ENCODE assay signal across 26 cellular contexts in the genomic region with DNA sequence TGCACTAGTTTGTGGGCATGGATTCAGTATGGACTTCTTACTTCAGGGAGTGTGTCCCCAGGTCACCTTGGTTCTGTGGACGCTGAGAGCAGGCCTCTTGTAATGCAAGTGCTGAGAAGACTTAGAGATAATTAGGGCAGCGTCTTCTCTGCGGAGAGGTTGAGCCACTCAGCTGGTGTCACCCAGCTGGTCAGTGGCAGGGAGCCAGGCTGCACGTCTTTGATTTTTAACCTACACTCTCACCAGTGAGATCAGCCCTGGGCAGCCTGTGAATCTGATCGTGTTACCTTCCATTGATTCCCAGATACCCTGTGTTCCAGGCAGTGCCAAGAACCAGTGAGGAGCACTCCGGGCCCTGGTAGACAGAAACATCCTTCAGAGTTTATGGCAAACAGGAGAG.
DNase-seq lines count a peak whose midpoint lies in the region; ATAC-seq, FAIRE-seq and TF ChIP-seq lines count a peak whose summit lies in the region.
"Had no signal": no experiment of that assay in that cellular context is flagged by ENCODE, and none has a peak within 500 bp of the region (broad histone marks: within the 10 kb centered on the region; RNA-seq: fewer than 3 reads in every experiment).

No MANE protein-coding gene starts in this region.

- CTCF ChIA-PET in HepG2 (lab: Yijun Ruan, JAX; ENCODE audit: low intra/inter-chr PET ratio, low total read pairs) = no interaction called here

- H3K4me2 ChIP-seq in HepG2 (ENCODE audit: low read depth, low read length) = no peak overlapping the region

- POLR2A ChIA-PET in HepG2 (lab: Yijun Ruan, JAX) = no interaction called here

- DNase-seq in HepG2 (ENCODE audit: low spot score) (no peak), lower lobe of right lung (no peak), Peyer's patch (no peak)
- DNase-seq in activated CD4-positive, alpha-beta T cell treated with anti-CD3 and anti-CD28 coated beads for 1 hour = no peak
- DNase-seq: activated naive CD4-positive, alpha-beta T cell treated with anti-CD3 and anti-CD28 coated beads, Interleukin-2, amount 10 ng/mL, durations not matched to agents 7 days and 5 days; activated T-cell treated with anti-CD3 and anti-CD28 coated beads, Interleukin-2, amount 50 U/mL, for 72 hours; amygdala; hypothalamus; IMR-90; NCI-H1417; NCI-H2107; NCI-H526; retina; SIG-M5; stimulated activated CD4-positive, alpha-beta T cell treated with anti-CD3 and anti-CD28 coated beads, Interleukin-12 subunit alpha, Interleukin-12 subunit beta, amount 100 ng/mL, for 4 hours; stimulated activated CD4-positive, alpha-beta T cell treated with anti-CD3 and anti-CD28 coated beads, Interleukin-4, amount 100 ng/mL, for 4 hours; stimulated activated naive CD8-positive, alpha-beta T cell treated with anti-CD3 and anti-CD28 coated beads, Interleukin-15, Interleukin-2, amounts not matched to agents 100 U/mL and 50 U/mL, for 24 hours; trophoblast cell had no signal

- 63% methylated on average over 6 of the region's 6 CpGs for WGBS in liver
- 5% methylated on average over 5 of the region's 6 CpGs for WGBS in HepG2 (ENCODE audit: low lambda C conversion rate)

- TF ChIP-seq CTCF in liver (IDR thresholded peaks at IDR 0.05; ENCODE audit: low read depth, low read length, missing input control) (no peak), HepG2 (CRISPR knock-in tag; IDR thresholded peaks at IDR 0.05) (no peak), lower lobe of right lung (IDR thresholded peaks at IDR 0.05) (no peak), Peyer's patch (IDR thresholded peaks at IDR 0.05) (no peak)

- no peak overlapping the region for H2AFZ ChIP-seq in HepG2 (ENCODE audit: low read length)

- TF ChIP-seq RAD21 in liver (IDR thresholded peaks at IDR 0.05) (no peak), HepG2 (CRISPR knock-in tag; IDR thresholded peaks at IDR 0.05) (no peak)

- H4K20me1 ChIP-seq in HepG2 (ENCODE audit: insufficient read depth, low read length) = no peaks in the 10 kb centered on the region

- TF ChIP-seq POLR2A in HepG2 (IDR thresholded peaks at IDR 0.05; ENCODE audit: insufficient read depth in 1 of 2, low read depth in 2 of 2, low read length in 2 of 2) (no peak), Peyer's patch (IDR thresholded peaks at IDR 0.05) (no peak)

- TF ChIP-seq EP300 in HepG2 (IDR thresholded peaks at IDR 0.05; ENCODE audit: low read depth in 2 of 2, low read length in 2 of 2) (no peak), HepG2 (CRISPR knock-in tag; IDR thresholded peaks at IDR 0.05; ENCODE audit: borderline replicate concordance) (no peak)

- no TSS peak for BruUV-seq in HepG2 (replicated peaks; lab: Mats Ljungman, UMichigan)

- H3K36me3 Mint-ChIP-seq in activated T-helper 17 cell treated with anti-CD3 and anti-CD28 coated beads, Interleukin-2, amount 50 U/mL, for 72 hours (ENCODE audit: low read depth) = no peaks in the 10 kb centered on the region
- H3K36me3 Mint-ChIP-seq: activated naive CD4-positive, alpha-beta T cell treated with anti-CD3 and anti-CD28 coated beads, Interleukin-2, amount 10 ng/mL, durations not matched to agents 7 days and 5 days had no signal

- H3K4me1 ChIP-seq in liver (ENCODE audit: control insufficient read depth in 4 of 4, insufficient read depth in 4 of 4, low read length in 3 of 4) = peaks cover 6 to 21% (median 14%) of the 10 kb centered on the region in 4 donors
- no peaks in the 10 kb centered on the region for H3K4me1 ChIP-seq in HepG2 (ENCODE audit: insufficient read depth, low read length)
- peaks cover 92% of the 10 kb centered on the region for H3K4me1 ChIP-seq in lower lobe of right lung
- H3K4me1 ChIP-seq in Peyer's patch = peaks cover 0 to 42% (median 6%) of the 10 kb centered on the region in 4 donors
- H3K4me1 ChIP-seq: HAP-1 had no signal

- no peak overlapping the region for H3K4me3 Mint-ChIP-seq in activated T-helper 17 cell treated with anti-CD3 and anti-CD28 coated beads, Interleukin-2, amount 50 U/mL, for 72 hours
- H3K4me3 Mint-ChIP-seq: activated naive CD4-positive, alpha-beta T cell treated with anti-CD3 and anti-CD28 coated beads, Interleukin-2, amount 10 ng/mL, durations not matched to agents 7 days and 5 days; activated T-cell treated with anti-CD3 and anti-CD28 coated beads, Interleukin-2, amount 50 U/mL, for 72 hours had no signal

- ATAC-seq in HepG2 = no peak
- no peak for ATAC-seq in activated T-helper 17 cell treated with anti-CD3 and anti-CD28 coated beads, Interleukin-2, amount 50 U/mL, for 72 hours (replicated peaks)
- no peak for ATAC-seq in lower lobe of right lung
- no peak for ATAC-seq in GM21737 (IDR thresholded peaks at IDR 0.05; ENCODE audit: unreplicated experiment)
- ATAC-seq: activated T-cell treated with anti-CD3 and anti-CD28 coated beads, Interleukin-2, amount 50 U/mL, for 72 hours; stimulated activated naive CD8-positive, alpha-beta T cell treated with anti-CD3 and anti-CD28 coated beads, Interleukin-15, Interleukin-2, amounts not matched to agents 100 U/mL and 50 U/mL, for 24 hours had no signal

- no peaks in the 10 kb centered on the region for H3K9me3 Mint-ChIP-seq in activated T-helper 17 cell treated with anti-CD3 and anti-CD28 coated beads, Interleukin-2, amount 50 U/mL, for 72 hours
- H3K9me3 Mint-ChIP-seq: activated naive CD4-positive, alpha-beta T cell treated with anti-CD3 and anti-CD28 coated beads, Interleukin-2, amount 10 ng/mL, durations not matched to agents 7 days and 5 days; activated T-cell treated with anti-CD3 and anti-CD28 coated beads, Interleukin-2, amount 50 U/mL, for 72 hours had no signal

- in situ Hi-C loops in HepG2 (cut with HindIII; ENCODE audit: extremely low pct_ligation_motif_present, low pct_unique_long_range_greater_than_20kb) = no loop called here

- no peaks in the 10 kb centered on the region for H3K36me3 ChIP-seq in liver (ENCODE audit: control insufficient read depth in 4 of 4, insufficient read depth in 3 of 4, low read depth in 1 of 4, low read length in 3 of 4)
- H3K36me3 ChIP-seq in HepG2 (replicated peaks in 1 of 2; ENCODE audit: control insufficient read depth in 1 of 2, insufficient read depth in 2 of 2, low read length in 2 of 2) = no peaks in the 10 kb centered on the region
- no peaks in the 10 kb centered on the region for H3K36me3 ChIP-seq in lower lobe of right lung
- H3K36me3 ChIP-seq in Peyer's patch = no peaks in the 10 kb centered on the region
- H3K36me3 ChIP-seq: cardiac muscle cell, HAP-1 had no signal

- no peaks in the 10 kb centered on the region for H3K79me2 ChIP-seq in HepG2 (ENCODE audit: insufficient read depth, low read length)

- no peak overlapping the region for H3K9ac ChIP-seq in liver (ENCODE audit: low read depth in 1 of 2, low read length in 2 of 2)
- no peak overlapping the region for H3K9ac ChIP-seq in HepG2 (ENCODE audit: insufficient read depth, low read depth, low read length)

- H3K27me3 Mint-ChIP-seq in activated T-helper 17 cell treated with anti-CD3 and anti-CD28 coated beads, Interleukin-2, amount 50 U/mL, for 72 hours = no peaks in the 10 kb centered on the region
- H3K27me3 Mint-ChIP-seq: activated naive CD4-positive, alpha-beta T cell treated with anti-CD3 and anti-CD28 coated beads, Interleukin-2, amount 10 ng/mL, durations not matched to agents 7 days and 5 days had no signal

- H3K27ac ChIP-seq in liver (ENCODE audit: low read depth in 1 of 2, low read length in 2 of 2) (peak overlapping the region; percentile 16 to 22), HepG2 (ENCODE audit: extremely low read length, insufficient read depth, low read length) (no peak overlapping the region), lower lobe of right lung (peak overlapping the region; percentile 66), Peyer's patch (no peak overlapping the region)
- H3K27ac ChIP-seq: C4-2B, cardiac muscle cell had no signal

- FAIRE-seq in HepG2 (lab: Jason Lieb, UNC) = no peak
- FAIRE-seq: G401.6, GM18507 had no signal

- H3K4me1 Mint-ChIP-seq in activated T-helper 17 cell treated with anti-CD3 and anti-CD28 coated beads, Interleukin-2, amount 50 U/mL, for 72 hours = peaks cover 44% of the 10 kb centered on the region

- intact Hi-C loops in HepG2 (cut with micrococcal nuclease; ENCODE audit: unreplicated experiment) = no loop called here
- intact Hi-C loops in lower lobe of right lung (cut with DNase I) = no loop called here

- no peak overlapping the region for H3K4me3 ChIP-seq in liver (ENCODE audit: low read depth in 1 of 3, low read length in 3 of 3)
- no peak overlapping the region for H3K4me3 ChIP-seq in HepG2 (replicated peaks in 1 of 3; ENCODE audit: insufficient read depth in 1 of 3, low read depth in 2 of 3, low read length in 3 of 3)
- no peak overlapping the region for H3K4me3 ChIP-seq in lower lobe of right lung
- no peak overlapping the region for H3K4me3 ChIP-seq in Peyer's patch
- H3K4me3 ChIP-seq: cardiac muscle cell, HAP-1 had no signal

- H3K27me3 ChIP-seq in liver (ENCODE audit: control insufficient read depth in 4 of 4, insufficient read depth in 4 of 4, low read length in 3 of 4) (no peaks in the 10 kb centered on the region), HepG2 (ENCODE audit: control insufficient read depth in 1 of 2, insufficient read depth in 2 of 2, low read length in 2 of 2) (peaks cover 0 to 20% of the 10 kb centered on the region in 2 experiments; a peak in 2 of 5 replicates), lower lobe of right lung (ENCODE audit: low read depth) (no peaks in the 10 kb centered on the region), Peyer's patch (no peaks in the 10 kb centered on the region)
- H3K27me3 ChIP-seq: cardiac muscle cell had no signal

- H3K9me3 ChIP-seq in liver (ENCODE audit: control insufficient read depth in 4 of 4, low read length in 3 of 4) (no peaks in the 10 kb centered on the region), HepG2 (ENCODE audit: low read length) (no peaks in the 10 kb centered on the region), lower lobe of right lung (no peaks in the 10 kb centered on the region), Peyer's patch (no peaks in the 10 kb centered on the region)
- H3K9me3 ChIP-seq: HAP-1 had no signal

- H3K27ac Mint-ChIP-seq in activated T-helper 17 cell treated with anti-CD3 and anti-CD28 coated beads, Interleukin-2, amount 50 U/mL, for 72 hours = peak overlapping the region; percentile 51
- H3K27ac Mint-ChIP-seq: activated naive CD4-positive, alpha-beta T cell treated with anti-CD3 and anti-CD28 coated beads, Interleukin-2, amount 10 ng/mL, durations not matched to agents 7 days and 5 days; activated T-cell treated with anti-CD3 and anti-CD28 coated beads, Interleukin-2, amount 50 U/mL, for 72 hours had no signal

TF ChIP-seq in liver, 16 proteins besides CTCF, POLR2A, EP300 and RAD21 (continues in another document):
- no peak for TF ChIP-seq YY1 (IDR thresholded peaks at IDR 0.05)
- no peak for TF ChIP-seq GABPA (IDR thresholded peaks at IDR 0.05 in 1 of 2, conservative IDR thresholded peaks at IDR 0.05 in 1 of 2)
- TF ChIP-seq JUND (IDR thresholded peaks at IDR 0.05) = no peak
- no peak for TF ChIP-seq EGR1 (IDR thresholded peaks at IDR 0.05; ENCODE audit: low read depth in 2 of 2)

TF ChIP-seq in HepG2, 621 proteins besides CTCF, POLR2A, EP300 and RAD21 (continues in another document):
- TF ChIP-seq ZNF615 (CRISPR knock-in tag; IDR thresholded peaks at IDR 0.05; ENCODE audit: borderline replicate concordance) = no peak
- no peak for TF ChIP-seq ZNF569 (CRISPR knock-in tag; IDR thresholded peaks at IDR 0.05; ENCODE audit: borderline replicate concordance)
- no peak for TF ChIP-seq PHF21A (CRISPR knock-in tag; IDR thresholded peaks at IDR 0.05)

Comparison
In these comparisons a context has a peak if more than half of its experiments do, and no peak if none do; other contexts are left out.
1. H3K27ac ChIP-seq: peak in liver (2 of 2) and lower lobe of right lung (single experiment); none in HepG2 (single experiment) and Peyer's patch (0 of 4).